ENCODE assay signal across 10 cellular contexts in genomic region chr5:179759961-179760541, GRCh38. TPM values are rescaled to one million over a fixed set of nuclear protein-coding genes. Genes with fewer than 3 reads are reported as not detected.
DNase-seq lines count a peak whose midpoint lies in the region; ATAC-seq and TF ChIP-seq lines count a peak whose summit lies in the region.
"Had no signal": no experiment of that assay in that cellular context is flagged by ENCODE, and none has a peak within 500 bp of the region (broad histone marks: within the 10 kb centered on the region; RNA-seq: fewer than 3 reads in every experiment).

No MANE protein-coding gene starts in this region.

- H3K36me3 ChIP-seq in hepatocyte (replicated peaks; ENCODE audit: insufficient read depth, low read depth), result no peaks in the 10 kb centered on the region

- no peak overlapping the region for H3K4me2 ChIP-seq in hepatocyte

- H3K79me2 ChIP-seq in hepatocyte, result peaks cover 90% of the 10 kb centered on the region

- DNase-seq in CD1c-positive myeloid dendritic cell (ENCODE audit: extremely low spot score), result peak; percentile 41
- DNase-seq in RPMI7951 (ENCODE audit: low read depth), result peak; percentile 21
- peak; percentile 74 for DNase-seq in myocyte (ENCODE audit: low read depth)
- no peak for DNase-seq in GF-D8 (lab: John Stamatoyannopoulos, UW)
- DNase-seq in hepatocyte (ENCODE audit: low spot score), result no peak
- DNase-seq in foreskin fibroblast, result no peak
- DNase-seq: NCI-H2171, stomach had no signal

- peaks cover 27% of the 10 kb centered on the region for H3K4me1 ChIP-seq in hepatocyte (ENCODE audit: insufficient read depth)

- no peak overlapping the region for H3K27ac ChIP-seq in hepatocyte
- H3K27ac ChIP-seq: stomach had no signal

- H3K9me2 ChIP-seq in hepatocyte (replicated peaks; ENCODE audit: insufficient read depth), result no peaks in the 10 kb centered on the region

- no peak overlapping the region for H2AFZ ChIP-seq in hepatocyte

- peaks cover 89% of the 10 kb centered on the region for H4K20me1 ChIP-seq in hepatocyte (ENCODE audit: insufficient read depth, poor library complexity, severe bottlenecking)

- TF ChIP-seq CTCF in hepatocyte (IDR thresholded peaks at IDR 0.05; ENCODE audit: poor library complexity), result no peak
- TF ChIP-seq CTCF in foreskin fibroblast (IDR thresholded peaks at IDR 0.05; ENCODE audit: low read depth, low read length), result no peak

- H3K4me3 ChIP-seq in hepatocyte (no peak overlapping the region), foreskin fibroblast (ENCODE audit: low read depth in 1 of 2, low read length in 2 of 2) (no peak overlapping the region)
- H3K4me3 ChIP-seq: stomach had no signal

- H3K27me3 ChIP-seq in hepatocyte, result no peaks in the 10 kb centered on the region
- H3K27me3 ChIP-seq: stomach had no signal

- 91% methylated on average over 6 of the region's 6 CpGs for WGBS in hepatocyte (ENCODE audit: low lambda C conversion rate, missing lambda C conversion rate)

- no peaks in the 10 kb centered on the region for H3K9me3 ChIP-seq in hepatocyte (ENCODE audit: low read depth)
- H3K9me3 ChIP-seq: stomach had no signal

- peak; percentile 39 for ATAC-seq in GM19455 (IDR thresholded peaks at IDR 0.05; ENCODE audit: unreplicated experiment)
- ATAC-seq in HG03457 (IDR thresholded peaks at IDR 0.05; ENCODE audit: unreplicated experiment), result no peak

RNA-seq across cellular contexts. Expression of gene MAML1, which starts 27.4 kb away (rescaled TPM):
- 5.0 and 5.2 TPM in 2 replicates for total RNA-seq in RPMI7951 (2014; rRNA removed; shearing (Covaris generic))
- total RNA-seq in myocyte (13.8 and 14.0 TPM in 2 replicates), hepatocyte (14.2 and 15.9 TPM in 2 replicates)
- 13.2 TPM for polyA plus RNA-seq in myocyte (2012)
- 7.5 and 8.8 TPM in 2 replicates for polyA plus RNA-seq in hepatocyte

RNA-seq across cellular contexts. Expression of gene LTC4S, which starts 33.7 kb away (rescaled TPM):
- not detected in 2 replicates for total RNA-seq in RPMI7951 (2014; rRNA removed; shearing (Covaris generic))
- total RNA-seq in myocyte (0.94 and 1.0 TPM in 2 replicates), hepatocyte (0.72 TPM in 1 of 2 replicates, not detected in the other)
- polyA plus RNA-seq in myocyte (2012), result 0.58 TPM
- 3.7 and 6.5 TPM in 2 replicates for polyA plus RNA-seq in hepatocyte

RNA-seq across cellular contexts. Expression of gene MGAT4B, which starts 46.6 kb away (rescaled TPM):
- 97.7 and 99.4 TPM in 2 replicates for total RNA-seq in RPMI7951 (2014; rRNA removed; shearing (Covaris generic))
- total RNA-seq in myocyte (125 and 135 TPM in 2 replicates), hepatocyte (132 and 159 TPM in 2 replicates)
- polyA plus RNA-seq in myocyte (2012), result 314 TPM
- polyA plus RNA-seq in hepatocyte, result 233 and 243 TPM in 2 replicates

Comparison
In these comparisons a context has a peak if more than half of its experiments do, and no peak if none do; other contexts are left out.
1. DNase-seq: peak in CD1c-positive myeloid dendritic cell (single experiment), RPMI7951 (single experiment) and myocyte (single experiment); none in GF-D8 (single experiment), hepatocyte (single experiment) and foreskin fibroblast (0 of 2).